ENCODE assay signal across 8 cellular contexts in the genomic region with DNA sequence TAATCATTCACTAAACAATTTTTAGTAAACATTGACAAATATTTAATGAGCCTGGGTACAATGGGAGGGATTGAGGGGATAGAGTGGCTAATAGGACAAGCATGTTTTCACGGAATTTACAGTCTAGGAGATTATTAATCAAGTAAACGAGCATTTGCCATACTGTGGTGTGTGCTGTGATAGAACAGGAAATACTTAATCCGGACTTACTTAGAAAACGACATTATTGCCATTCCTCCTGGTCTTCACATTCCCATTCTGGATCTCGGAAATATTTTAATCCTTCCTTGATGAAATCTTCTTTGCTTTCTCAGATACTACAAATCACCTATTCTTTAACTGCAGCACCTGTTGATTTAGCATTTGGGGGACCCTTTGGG. TPM values are rescaled to one million over a fixed set of nuclear protein-coding genes. Genes with fewer than 3 reads are reported as not detected.
DNase-seq lines count a peak whose midpoint lies in the region; TF ChIP-seq lines count a peak whose summit lies in the region.

No MANE protein-coding gene starts in this region.

- TF ChIP-seq POLR2A in suprapubic skin (IDR thresholded peaks at IDR 0.05), result no peak

- TF ChIP-seq CTCF in suprapubic skin (IDR thresholded peaks at IDR 0.05), result no peak

- intact Hi-C loops in activated naive CD4-positive, alpha-beta T cell treated with anti-CD3 and anti-CD28 coated beads for 36 hours (cut with micrococcal nuclease), result loop anchor here (2.0 to 10.0 kb wide), 3 partner anchors 313 to 513 kb away; partner anchors contain the start of genes ANKZF1, ATG9A and CTDSP1
- intact Hi-C loops in activated T-helper 1 cell treated with anti-CD3 and anti-CD28 coated beads, Interleukin-12 subunit alpha, Interleukin-12 subunit beta, Interleukin-2, Interleukin-4 antibody, amounts not matched to agents 30 ng/mL and 10 ng/mL and 1 ng/mL, durations not matched to agents 14 hours and 24 hours and 36 hours (cut with micrococcal nuclease), result loop anchor here (1.0 to 10.0 kb wide), 9 partner anchors 21 to 787 kb away; partner anchors contain the start of genes ARPC2, CNPPD1, CTDSP1 and GLB1L

- peaks cover 15% of the 10 kb centered on the region for H3K4me1 Mint-ChIP-seq in activated naive CD4-positive, alpha-beta T cell treated with anti-CD3 and anti-CD28 coated beads for 36 hours (ENCODE audit: low read depth)
- H3K4me1 Mint-ChIP-seq in activated T-helper 1 cell treated with anti-CD3 and anti-CD28 coated beads, Interleukin-12 subunit alpha, Interleukin-12 subunit beta, Interleukin-2, Interleukin-4 antibody, amounts not matched to agents 30 ng/mL and 10 ng/mL and 1 ng/mL, durations not matched to agents 14 hours and 24 hours and 36 hours (ENCODE audit: low read depth), result peaks cover 27% of the 10 kb centered on the region
- H3K4me1 Mint-ChIP-seq in immature natural killer cell, result peaks cover 12 to 16% of the 10 kb centered on the region in 2 donors

- H3K4me3 ChIP-seq in suprapubic skin, result peak overlapping the region; percentile 75

- peaks cover 6% of the 10 kb centered on the region for H3K36me3 Mint-ChIP-seq in activated naive CD4-positive, alpha-beta T cell treated with anti-CD3 and anti-CD28 coated beads for 36 hours (ENCODE audit: low read depth)
- H3K36me3 Mint-ChIP-seq in activated T-helper 1 cell treated with anti-CD3 and anti-CD28 coated beads, Interleukin-12 subunit alpha, Interleukin-12 subunit beta, Interleukin-2, Interleukin-4 antibody, amounts not matched to agents 30 ng/mL and 10 ng/mL and 1 ng/mL, durations not matched to agents 14 hours and 24 hours and 36 hours (ENCODE audit: low read depth), result peaks cover 7% of the 10 kb centered on the region
- H3K36me3 Mint-ChIP-seq in immature natural killer cell, result peaks cover 4 to 5% (median 4%) of the 10 kb centered on the region in 3 donors

- CTCF ChIA-PET in activated naive CD4-positive, alpha-beta T cell treated with anti-CD3 and anti-CD28 coated beads for 36 hours (lab: Charles Lee), result interaction anchor here (0.8 to 2.3 kb wide), 2 partner anchors 136 to 186 kb away, joined by 4 to 11 read pairs; no protein-coding TSS in a partner anchor

- DNase-seq in activated naive CD4-positive, alpha-beta T cell treated with anti-CD3 and anti-CD28 coated beads for 36 hours, result no peak
- no peak for DNase-seq in activated naive CD4-positive, alpha-beta T cell treated with anti-CD3 and anti-CD28 coated beads, Interleukin-2, amount 50 U/mL, for 16 hours
- DNase-seq in activated T-helper 1 cell treated with anti-CD3 and anti-CD28 coated beads, Interleukin-12 subunit alpha, Interleukin-12 subunit beta, Interleukin-2, Interleukin-4 antibody, amounts not matched to agents 30 ng/mL and 10 ng/mL and 1 ng/mL, durations not matched to agents 14 hours and 24 hours and 36 hours (ENCODE audit: low spot score), result no peak
- DNase-seq in immature natural killer cell, result no peak
- DNase-seq in suprapubic skin (ENCODE audit: low spot score in 2 of 2), result no peak
- DNase-seq in stimulated activated CD4-positive, alpha-beta T cell treated with anti-CD3 and anti-CD28 coated beads, Interleukin-1b, Interleukin-23, amount 100 ng/mL, for 48 hours, result no peak
- no peak for DNase-seq in SIG-M5 treated with dmso at 0.1 percent for 504 hours (lab: John Stamatoyannopoulos, UW; ENCODE audit: unreplicated experiment)
- DNase-seq in COLO668 (lab: John Stamatoyannopoulos, UW; ENCODE audit: unreplicated experiment), result no peak

- H3K4me3 Mint-ChIP-seq in activated naive CD4-positive, alpha-beta T cell treated with anti-CD3 and anti-CD28 coated beads for 36 hours, result peak overlapping the region; percentile 98
- peak overlapping the region; percentile 94 for H3K4me3 Mint-ChIP-seq in activated T-helper 1 cell treated with anti-CD3 and anti-CD28 coated beads, Interleukin-12 subunit alpha, Interleukin-12 subunit beta, Interleukin-2, Interleukin-4 antibody, amounts not matched to agents 30 ng/mL and 10 ng/mL and 1 ng/mL, durations not matched to agents 14 hours and 24 hours and 36 hours
- peak overlapping the region; percentile 92 to 99 (median 94) for H3K4me3 Mint-ChIP-seq in immature natural killer cell

- H3K27ac ChIP-seq in suprapubic skin, result no peak overlapping the region

- no peaks in the 10 kb centered on the region for H3K9me3 ChIP-seq in suprapubic skin

- no peaks in the 10 kb centered on the region for H3K36me3 ChIP-seq in suprapubic skin

- no peaks in the 10 kb centered on the region for H3K9me3 Mint-ChIP-seq in activated naive CD4-positive, alpha-beta T cell treated with anti-CD3 and anti-CD28 coated beads for 36 hours
- H3K9me3 Mint-ChIP-seq in activated T-helper 1 cell treated with anti-CD3 and anti-CD28 coated beads, Interleukin-12 subunit alpha, Interleukin-12 subunit beta, Interleukin-2, Interleukin-4 antibody, amounts not matched to agents 30 ng/mL and 10 ng/mL and 1 ng/mL, durations not matched to agents 14 hours and 24 hours and 36 hours, result no peaks in the 10 kb centered on the region
- H3K9me3 Mint-ChIP-seq in immature natural killer cell, result no peaks in the 10 kb centered on the region

- no peaks in the 10 kb centered on the region for H3K27me3 ChIP-seq in suprapubic skin

- H3K27me3 Mint-ChIP-seq in activated naive CD4-positive, alpha-beta T cell treated with anti-CD3 and anti-CD28 coated beads for 36 hours (ENCODE audit: low read depth), result peaks cover 3% of the 10 kb centered on the region
- peaks cover 8% of the 10 kb centered on the region for H3K27me3 Mint-ChIP-seq in activated T-helper 1 cell treated with anti-CD3 and anti-CD28 coated beads, Interleukin-12 subunit alpha, Interleukin-12 subunit beta, Interleukin-2, Interleukin-4 antibody, amounts not matched to agents 30 ng/mL and 10 ng/mL and 1 ng/mL, durations not matched to agents 14 hours and 24 hours and 36 hours (ENCODE audit: insufficient read depth)
- H3K27me3 Mint-ChIP-seq in immature natural killer cell (ENCODE audit: low read depth in 3 of 3), result peaks cover 5 to 8% (median 8%) of the 10 kb centered on the region in 3 donors

- WGBS in suprapubic skin, result 9% methylated on average over 5 of the region's 5 CpGs

- peak overlapping the region; percentile 80 for H3K27ac Mint-ChIP-seq in activated naive CD4-positive, alpha-beta T cell treated with anti-CD3 and anti-CD28 coated beads for 36 hours
- peak overlapping the region; percentile 87 for H3K27ac Mint-ChIP-seq in activated T-helper 1 cell treated with anti-CD3 and anti-CD28 coated beads, Interleukin-12 subunit alpha, Interleukin-12 subunit beta, Interleukin-2, Interleukin-4 antibody, amounts not matched to agents 30 ng/mL and 10 ng/mL and 1 ng/mL, durations not matched to agents 14 hours and 24 hours and 36 hours
- H3K27ac Mint-ChIP-seq in immature natural killer cell, result peak overlapping the region; percentile 82 to 96 (median 94)

- TF ChIP-seq EP300 in suprapubic skin (IDR thresholded peaks at IDR 0.05), result no peak

- H3K4me1 ChIP-seq in suprapubic skin, result peaks cover 20% of the 10 kb centered on the region

RNA-seq across cellular contexts. Expression of gene TTLL4, which starts 0.9 kb away (rescaled TPM):
- total RNA-seq in activated naive CD4-positive, alpha-beta T cell treated with anti-CD3 and anti-CD28 coated beads for 36 hours, result 10 to 100 TPM; 23.7 to 24.7 TPM
- 70.6 and 78.3 TPM in 2 replicates for total RNA-seq in activated T-helper 1 cell treated with anti-CD3 and anti-CD28 coated beads, Interleukin-12 subunit alpha, Interleukin-12 subunit beta, Interleukin-2, Interleukin-4 antibody, amounts not matched to agents 30 ng/mL and 10 ng/mL and 1 ng/mL, durations not matched to agents 14 hours and 24 hours and 36 hours
- polyA plus RNA-seq in immature natural killer cell, result 1 to 10 TPM in 2 of 3 donors, under 1 TPM in 1; 0.14 to 5.4 (median 3.8) TPM
- total RNA-seq in suprapubic skin, result 10 to 100 TPM; 18.9 to 43.5 (median 25.2) TPM

RNA-seq across cellular contexts. Expression of gene STK36, which starts 39.7 kb away (rescaled TPM):
- 10 to 100 TPM; 14.7 to 15.1 TPM for total RNA-seq in activated naive CD4-positive, alpha-beta T cell treated with anti-CD3 and anti-CD28 coated beads for 36 hours
- 15.9 TPM in 2 replicates for total RNA-seq in activated T-helper 1 cell treated with anti-CD3 and anti-CD28 coated beads, Interleukin-12 subunit alpha, Interleukin-12 subunit beta, Interleukin-2, Interleukin-4 antibody, amounts not matched to agents 30 ng/mL and 10 ng/mL and 1 ng/mL, durations not matched to agents 14 hours and 24 hours and 36 hours
- 1 to 10 TPM; 3.0 to 3.9 (median 3.9) TPM for polyA plus RNA-seq in immature natural killer cell
- 10 to 100 TPM; 20.7 to 43.4 (median 21.9) TPM for total RNA-seq in suprapubic skin

RNA-seq across cellular contexts. Expression of gene RNF25, which starts 39.7 kb away (rescaled TPM):
- 10 to 100 TPM in 1 of 2 experiments, 1 to 10 TPM in 1; 9.6 to 10.4 TPM for total RNA-seq in activated naive CD4-positive, alpha-beta T cell treated with anti-CD3 and anti-CD28 coated beads for 36 hours
- 29.1 and 31.6 TPM in 2 replicates for total RNA-seq in activated T-helper 1 cell treated with anti-CD3 and anti-CD28 coated beads, Interleukin-12 subunit alpha, Interleukin-12 subunit beta, Interleukin-2, Interleukin-4 antibody, amounts not matched to agents 30 ng/mL and 10 ng/mL and 1 ng/mL, durations not matched to agents 14 hours and 24 hours and 36 hours
- 10 to 100 TPM in 2 of 3 donors, 1 to 10 TPM in 1; 7.7 to 16.7 (median 16.3) TPM for polyA plus RNA-seq in immature natural killer cell
- total RNA-seq in suprapubic skin, result 10 to 100 TPM; 19.0 to 42.6 (median 23.2) TPM

RNA-seq across cellular contexts. Expression of gene BCS1L, which starts 52.1 kb away (rescaled TPM):
- total RNA-seq in activated naive CD4-positive, alpha-beta T cell treated with anti-CD3 and anti-CD28 coated beads for 36 hours, result 10 to 100 TPM; 61.3 to 63.6 TPM
- total RNA-seq in activated T-helper 1 cell treated with anti-CD3 and anti-CD28 coated beads, Interleukin-12 subunit alpha, Interleukin-12 subunit beta, Interleukin-2, Interleukin-4 antibody, amounts not matched to agents 30 ng/mL and 10 ng/mL and 1 ng/mL, durations not matched to agents 14 hours and 24 hours and 36 hours, result 85.1 and 85.3 TPM in 2 replicates
- 10 to 100 TPM; 15.7 to 25.3 (median 16.8) TPM for polyA plus RNA-seq in immature natural killer cell
- 10 to 100 TPM; 30.3 to 72.8 (median 39.2) TPM for total RNA-seq in suprapubic skin

RNA-seq across cellular contexts. Expression of gene ZNF142, which starts 52.1 kb away (rescaled TPM):
- 10 to 100 TPM; 28.0 to 28.4 TPM for total RNA-seq in activated naive CD4-positive, alpha-beta T cell treated with anti-CD3 and anti-CD28 coated beads for 36 hours
- 61.8 and 64.4 TPM in 2 replicates for total RNA-seq in activated T-helper 1 cell treated with anti-CD3 and anti-CD28 coated beads, Interleukin-12 subunit alpha, Interleukin-12 subunit beta, Interleukin-2, Interleukin-4 antibody, amounts not matched to agents 30 ng/mL and 10 ng/mL and 1 ng/mL, durations not matched to agents 14 hours and 24 hours and 36 hours
- polyA plus RNA-seq in immature natural killer cell, result 10 to 100 TPM in 1 of 3 donors, 1 to 10 TPM in 1, not detected in 1; 2.8 to 18.2 TPM
- 10 to 100 TPM; 27.4 to 38.7 (median 30.7) TPM for total RNA-seq in suprapubic skin
